In the genomic region with DNA sequence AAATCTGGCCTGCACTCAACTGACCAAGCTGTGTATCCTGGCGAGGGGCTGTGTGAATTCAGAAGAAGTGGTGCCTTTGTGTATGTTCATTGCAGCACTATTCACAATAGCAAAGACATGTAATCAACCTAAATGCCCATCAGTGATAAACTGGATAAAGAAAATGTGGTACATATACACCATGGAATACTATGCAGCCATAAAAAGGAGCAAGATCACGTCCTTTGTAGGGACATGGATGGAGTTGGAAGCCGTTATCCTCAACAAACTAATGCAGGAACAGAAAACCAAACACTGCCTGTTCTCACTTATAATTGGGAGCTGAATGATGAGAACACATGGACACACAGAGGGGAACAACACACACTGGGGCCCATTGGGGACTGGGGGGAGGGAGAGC, we compare ENCODE assay signal across 16 cellular contexts. TPM values are rescaled to one million over a fixed set of nuclear protein-coding genes. Genes with fewer than 3 reads are reported as not detected.
"Had no signal": no experiment of that assay in that cellular context is flagged by ENCODE, and none has a peak within 500 bp of the region (broad histone marks: within the 10 kb centered on the region; RNA-seq: fewer than 3 reads in every experiment).

No MANE protein-coding gene starts in this region.

RNA-seq across cellular contexts. Expression of a gene that starts 21.4 kb away (rescaled TPM):
- total RNA-seq: stomach, subcutaneous adipose tissue, suprapubic skin, temporal lobe, testis, thoracic aorta, thyroid gland, tibial nerve, transverse colon, upper lobe of left lung, upper lobe of right lung, ureter, urinary bladder, uterus, vagina had no signal
- polyA plus RNA-seq: stomach, thymus, urinary bladder had no signal
